In the genomic region with DNA sequence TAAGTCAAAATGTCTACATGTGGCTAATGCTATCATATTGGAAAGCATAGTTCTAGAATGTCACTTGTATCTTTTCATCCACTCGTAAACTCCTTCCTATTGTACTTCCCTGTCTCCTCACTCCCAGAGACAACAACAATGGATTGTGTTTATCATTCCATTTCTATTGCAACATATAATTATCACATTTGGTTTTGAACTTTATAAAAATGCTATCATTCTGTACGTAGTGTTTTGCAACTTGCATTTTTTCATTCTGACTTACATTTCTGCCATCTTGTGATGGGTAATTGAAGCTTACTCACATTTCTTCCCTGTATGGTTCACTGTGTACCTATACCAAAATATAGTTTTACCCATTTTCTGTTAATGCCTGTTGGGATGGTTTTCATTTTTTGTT, we compare ENCODE assay signal across 25 cellular contexts. TPM values are rescaled to one million over a fixed set of nuclear protein-coding genes. Genes with fewer than 3 reads are reported as not detected.
"Had no signal": no experiment of that assay in that cellular context is flagged by ENCODE, and none has a peak within 500 bp of the region (broad histone marks: within the 10 kb centered on the region; RNA-seq: fewer than 3 reads in every experiment).

No MANE protein-coding gene starts in this region.

- H3K4me3 ChIP-seq: cardiac muscle cell, gastroesophageal sphincter, sigmoid colon, testis, vagina had no signal

- FAIRE-seq: islet of Langerhans had no signal

- DNase-seq: activated CD4-positive, alpha-beta T cell treated with anti-CD3 and anti-CD28 coated beads for 4 hours; activated CD4-positive, alpha-beta T cell treated with anti-CD3 and anti-CD28 coated beads, Interleukin-2, amount 50 U/mL, for 48 hours; activated CD4-positive, CD25-positive, alpha-beta regulatory T cell; activated naive CD4-positive, alpha-beta T cell treated with Interleukin-2 at 50 U/mL for 16 hours; activated naive CD8-positive, alpha-beta T cell treated with anti-CD3 and anti-CD28 coated beads for 36 hours; activated T-cell treated with anti-CD3 and anti-CD28 coated beads, Interleukin-2, amount 50 U/mL, for 48 hours; effector memory CD4-positive, alpha-beta T cell; hypothalamus; left ventricle myocardium superior; midbrain; natural killer cell; retina; stimulated activated CD4-positive, alpha-beta T cell treated with anti-CD3 and anti-CD28 coated beads, Interleukin-2, amount 100 ng/mL, for 48 hours; stimulated activated CD8-positive, alpha-beta memory T cell treated with anti-CD3 and anti-CD28 coated beads, Interleukin-4, amount 100 ng/mL, for 48 hours; stimulated activated naive CD4-positive, alpha-beta T cell; T-helper 17 cell; testis had no signal

- H3K4me3 Mint-ChIP-seq: activated naive CD8-positive, alpha-beta T cell treated with anti-CD3 and anti-CD28 coated beads for 36 hours; natural killer cell; T-helper 17 cell had no signal

- H3K36me3 Mint-ChIP-seq: activated naive CD8-positive, alpha-beta T cell treated with anti-CD3 and anti-CD28 coated beads for 36 hours; natural killer cell had no signal

- H3K9me3 Mint-ChIP-seq: activated naive CD8-positive, alpha-beta T cell treated with anti-CD3 and anti-CD28 coated beads for 36 hours; natural killer cell had no signal

- H3K4me1 ChIP-seq: gastroesophageal sphincter, sigmoid colon, testis, vagina had no signal

- H3K27ac ChIP-seq: cardiac muscle cell, gastroesophageal sphincter, sigmoid colon, testis, vagina had no signal

- H3K4me1 Mint-ChIP-seq: activated naive CD8-positive, alpha-beta T cell treated with anti-CD3 and anti-CD28 coated beads for 36 hours; natural killer cell; T-helper 17 cell had no signal

- H3K27me3 ChIP-seq: cardiac muscle cell, sigmoid colon, testis, vagina had no signal

- H3K27me3 Mint-ChIP-seq: progenitor cell of endocrine pancreas had no signal

- H3K27ac Mint-ChIP-seq: activated naive CD8-positive, alpha-beta T cell treated with anti-CD3 and anti-CD28 coated beads for 36 hours; natural killer cell; progenitor cell of endocrine pancreas; T-helper 17 cell had no signal

- H3K9me3 ChIP-seq: gastroesophageal sphincter, sigmoid colon, testis, vagina had no signal

- H3K36me3 ChIP-seq: cardiac muscle cell, gastroesophageal sphincter, sigmoid colon, vagina had no signal

RNA-seq across cellular contexts. Expression of gene CSF3R, which starts 14.5 kb away (rescaled TPM):
- total RNA-seq: dermis microvascular lymphatic vessel endothelial cell, osteocyte had no signal
